ENCODE assay signal across 8 cellular contexts in genomic region chr10:17742918-17743317, GRCh38. TPM values are rescaled to one million over a fixed set of nuclear protein-coding genes. Genes with fewer than 3 reads are reported as not detected.
DNase-seq lines count a peak whose midpoint lies in the region; ATAC-seq and TF ChIP-seq lines count a peak whose summit lies in the region.

No MANE protein-coding gene starts in this region.

- no peaks in the 10 kb centered on the region for H3K9me2 ChIP-seq in hepatocyte (replicated peaks; ENCODE audit: insufficient read depth)

- POLR2A ChIA-PET in HEK293T (lab: Yijun Ruan, JAX) = no interaction called here

- 27% methylated on average over 14 of the region's 14 CpGs for WGBS in hepatocyte (ENCODE audit: low lambda C conversion rate, missing lambda C conversion rate)
- WGBS in spleen, 5 donors = 30 to 48% (median 34%) methylated on average over 14 of the region's 14 CpGs

- peak overlapping the region; percentile 18 for H3K4me3 ChIP-seq in CD4-positive, CD25-positive, alpha-beta regulatory T cell (ENCODE audit: low read depth, low read length)
- no peak overlapping the region for H3K4me3 ChIP-seq in hepatocyte
- no peak overlapping the region for H3K4me3 ChIP-seq in spleen

- peak overlapping the region in 1 of 4 donors; percentile 2 for H3K4me3 Mint-ChIP-seq in CD4-positive, CD25-positive, alpha-beta regulatory T cell

- H3K27me3 Mint-ChIP-seq in CD4-positive, CD25-positive, alpha-beta regulatory T cell = no peaks in the 10 kb centered on the region

- H3K4me2 ChIP-seq in hepatocyte = peak overlapping the region; percentile 64

- CTCF ChIA-PET in HEK293T (lab: Yijun Ruan, JAX) = interaction anchor here (0.6 to 1.0 kb wide), 4 partner anchors 12 to 657 kb away, joined by 3 to 9 read pairs (median 4); no protein-coding TSS in a partner anchor

- H2AFZ ChIP-seq in hepatocyte = peak overlapping the region; percentile 40

- H3K27me3 ChIP-seq in CD4-positive, CD25-positive, alpha-beta regulatory T cell (ENCODE audit: control insufficient read depth, insufficient read depth, low read length) = no peaks in the 10 kb centered on the region
- H3K27me3 ChIP-seq in hepatocyte (no peaks in the 10 kb centered on the region), spleen (replicated peaks in 1 of 7) (no peaks in the 10 kb centered on the region)

- no peaks in the 10 kb centered on the region for H3K79me2 ChIP-seq in hepatocyte

- H4K20me1 ChIP-seq in hepatocyte (ENCODE audit: insufficient read depth, poor library complexity, severe bottlenecking) = no peaks in the 10 kb centered on the region

- peak; percentile 60 to 75 (median 72) for DNase-seq in CD4-positive, CD25-positive, alpha-beta regulatory T cell
- DNase-seq in HEK293T (ENCODE audit: extremely low spot score) (peak; percentile 64), hepatocyte (ENCODE audit: low spot score) (peak; percentile 47), spleen (no peak), NCI-H774 (lab: John Stamatoyannopoulos, UW) (no peak)
- peak; percentile 45 for DNase-seq in activated naive CD8-positive, alpha-beta T cell treated with anti-CD3 and anti-CD28 coated beads, Interleukin-2, amount 50 U/mL, for 16 hours (ENCODE audit: low read depth, low spot score)

- H3K4me1 ChIP-seq in CD4-positive, CD25-positive, alpha-beta regulatory T cell (ENCODE audit: control insufficient read depth, insufficient read depth, low read length, poor library complexity, severe bottlenecking) = peaks cover 3% of the 10 kb centered on the region
- H3K4me1 ChIP-seq in hepatocyte (ENCODE audit: insufficient read depth) = no peaks in the 10 kb centered on the region
- H3K4me1 ChIP-seq in spleen = peaks cover 5 to 31% (median 21%) of the 10 kb centered on the region in 6 donors

- no peaks in the 10 kb centered on the region for H3K9me3 ChIP-seq in CD4-positive, CD25-positive, alpha-beta regulatory T cell (ENCODE audit: control insufficient read depth in 2 of 2, low read length in 2 of 2)
- no peaks in the 10 kb centered on the region for H3K9me3 ChIP-seq in hepatocyte (ENCODE audit: low read depth)
- no peaks in the 10 kb centered on the region for H3K9me3 ChIP-seq in spleen

- H3K4me1 Mint-ChIP-seq in CD4-positive, CD25-positive, alpha-beta regulatory T cell = peaks cover 11 to 12% (median 12%) of the 10 kb centered on the region in 4 donors

- no peaks in the 10 kb centered on the region for H3K36me3 ChIP-seq in CD4-positive, CD25-positive, alpha-beta regulatory T cell (ENCODE audit: control insufficient read depth, insufficient read depth, low read length)
- H3K36me3 ChIP-seq in hepatocyte (replicated peaks; ENCODE audit: insufficient read depth, low read depth) (no peaks in the 10 kb centered on the region), spleen (no peaks in the 10 kb centered on the region)

- no peak for TF ChIP-seq POLR2A in spleen (IDR thresholded peaks at IDR 0.05)
- TF ChIP-seq POLR2A in GM18505 (IDR thresholded peaks at IDR 0.05; ENCODE audit: borderline replicate concordance, extremely low read depth, insufficient read depth, insufficient read length) = no peak

- peak; percentile 78 for TF ChIP-seq CTCF in hepatocyte (IDR thresholded peaks at IDR 0.05; ENCODE audit: poor library complexity)
- TF ChIP-seq CTCF in spleen (IDR thresholded peaks at IDR 0.05 in 8 of 11, conservative IDR thresholded peaks at IDR 0.05 in 3 of 11) = peak; percentile 66 to 90 (median 81)

- ATAC-seq in CD4-positive, CD25-positive, alpha-beta regulatory T cell (ENCODE audit: low read depth in 2 of 2) = peak; percentile 62 to 66
- ATAC-seq in SK-N-SH treated with all-trans-retinoic acid at 6 μM for 48 hours (peak; percentile 59), GM18505 (IDR thresholded peaks at IDR 0.05; ENCODE audit: unreplicated experiment) (no peak)

- intact Hi-C loops in spleen (cut with DNase I; ENCODE audit: low total_unique reads) = loop anchor here (5.0 to 10.0 kb wide), 2 partner anchors 92 to 136 kb away; no protein-coding TSS in a partner anchor

- H3K27ac Mint-ChIP-seq in CD4-positive, CD25-positive, alpha-beta regulatory T cell = no peak overlapping the region

- no peaks in the 10 kb centered on the region for H3K9me3 Mint-ChIP-seq in CD4-positive, CD25-positive, alpha-beta regulatory T cell

- no peak overlapping the region for H3K27ac ChIP-seq in CD4-positive, CD25-positive, alpha-beta regulatory T cell (ENCODE audit: insufficient read depth, low read length, poor library complexity, severe bottlenecking)
- no peak overlapping the region for H3K27ac ChIP-seq in hepatocyte
- H3K27ac ChIP-seq in spleen = peak overlapping the region in 1 of 8 donors; percentile 76

- peaks cover 4% of the 10 kb centered on the region for H3K36me3 Mint-ChIP-seq in CD4-positive, CD25-positive, alpha-beta regulatory T cell

TF ChIP-seq in HEK293T, 16 proteins besides CTCF, POLR2A, EP300 and RAD21:
- TF ChIP-seq FOXA1 (IDR thresholded peaks at IDR 0.05) (no peak), LEF1 (IDR thresholded peaks at IDR 0.05; ENCODE audit: borderline replicate concordance) (no peak), ZNF384 (IDR thresholded peaks at IDR 0.05) (peak; percentile 98), FOXM1 (IDR thresholded peaks at IDR 0.05; ENCODE audit: borderline replicate concordance) (no peak), CTBP1 (IDR thresholded peaks at IDR 0.05; ENCODE audit: borderline replicate concordance) (no peak), BHLHE40 (IDR thresholded peaks at IDR 0.05; ENCODE audit: borderline replicate concordance) (no peak), ELF4 (IDR thresholded peaks at IDR 0.05) (no peak), NFRKB (IDR thresholded peaks at IDR 0.05) (no peak)

TF ChIP-seq in SK-N-SH treated with all-trans-retinoic acid at 6 μM for 48 hours, 23 proteins besides CTCF, POLR2A, EP300 and RAD21 (continues in another document):
- TF ChIP-seq ESRRG (CRISPR knock-in tag; IDR thresholded peaks at IDR 0.05) = no peak
- TF ChIP-seq RARB (CRISPR knock-in tag; IDR thresholded peaks at IDR 0.05) = no peak
- no peak for TF ChIP-seq ZNF8 (CRISPR knock-in tag; IDR thresholded peaks at IDR 0.05)
- TF ChIP-seq CSRNP3 (CRISPR knock-in tag; IDR thresholded peaks at IDR 0.05) = no peak
- TF ChIP-seq ARNTL (CRISPR knock-in tag; IDR thresholded peaks at IDR 0.05; ENCODE audit: borderline replicate concordance, low read depth) = no peak
- no peak for TF ChIP-seq ZNF565 (CRISPR knock-in tag; conservative IDR thresholded peaks at IDR 0.05; ENCODE audit: low read depth)
- TF ChIP-seq TSHZ2 (CRISPR knock-in tag; IDR thresholded peaks at IDR 0.05) = no peak
- no peak for TF ChIP-seq TOX (CRISPR knock-in tag; IDR thresholded peaks at IDR 0.05; ENCODE audit: borderline replicate concordance)
- TF ChIP-seq ZFP30 (CRISPR knock-in tag; IDR thresholded peaks at IDR 0.05) = no peak
- no peak for TF ChIP-seq ZFP3 (CRISPR knock-in tag; IDR thresholded peaks at IDR 0.05)
- TF ChIP-seq SNAI2 (CRISPR knock-in tag; IDR thresholded peaks at IDR 0.05) = no peak
- no peak for TF ChIP-seq GLIS3 (CRISPR knock-in tag; IDR thresholded peaks at IDR 0.05)
- no peak for TF ChIP-seq OSR1 (CRISPR knock-in tag; IDR thresholded peaks at IDR 0.05)
- no peak for TF ChIP-seq CSDC2 (CRISPR knock-in tag; IDR thresholded peaks at IDR 0.05)

RNA-seq across cellular contexts. Expression of gene TMEM236, which starts 9.1 kb away (rescaled TPM):
- total RNA-seq in CD4-positive, CD25-positive, alpha-beta regulatory T cell = 0.10 TPM
- under 1 TPM in 2 of 4 donors, not detected in 2; 0.13 to 0.15 TPM for polyA plus RNA-seq in CD4-positive, CD25-positive, alpha-beta regulatory T cell
- 0.80 and 1.4 TPM in 2 replicates for total RNA-seq in hepatocyte
- polyA plus RNA-seq in hepatocyte = 0.08 and 0.51 TPM in 2 replicates
- 1 to 10 TPM in 3 of 7 donors, under 1 TPM in 4; 0.27 to 1.9 (median 0.89) TPM for total RNA-seq in spleen
- under 1 TPM; 0.09 to 0.22 (median 0.22) TPM for polyA plus RNA-seq in spleen

Comparison
In these comparisons a context has a peak if more than half of its experiments do, and no peak if none do; other contexts are left out.
1. DNase-seq: peak in CD4-positive, CD25-positive, alpha-beta regulatory T cell (3 of 3), HEK293T (single experiment), activated naive CD8-positive, alpha-beta T cell treated with anti-CD3 and anti-CD28 coated beads, Interleukin-2, amount 50 U/mL, for 16 hours (single experiment) and hepatocyte (single experiment); none in spleen (single experiment) and NCI-H774 (single experiment).